ENCODE assay signal across 1 cellular context in genomic region chr22:37906364-37907008, GRCh38.
TF ChIP-seq lines count a peak whose summit lies in the region.

No MANE protein-coding gene starts in this region.

TF ChIP-seq in GM23338, 12 proteins besides CTCF, POLR2A, EP300 and RAD21 (continued from another document):
- TF ChIP-seq, protein P1, sequence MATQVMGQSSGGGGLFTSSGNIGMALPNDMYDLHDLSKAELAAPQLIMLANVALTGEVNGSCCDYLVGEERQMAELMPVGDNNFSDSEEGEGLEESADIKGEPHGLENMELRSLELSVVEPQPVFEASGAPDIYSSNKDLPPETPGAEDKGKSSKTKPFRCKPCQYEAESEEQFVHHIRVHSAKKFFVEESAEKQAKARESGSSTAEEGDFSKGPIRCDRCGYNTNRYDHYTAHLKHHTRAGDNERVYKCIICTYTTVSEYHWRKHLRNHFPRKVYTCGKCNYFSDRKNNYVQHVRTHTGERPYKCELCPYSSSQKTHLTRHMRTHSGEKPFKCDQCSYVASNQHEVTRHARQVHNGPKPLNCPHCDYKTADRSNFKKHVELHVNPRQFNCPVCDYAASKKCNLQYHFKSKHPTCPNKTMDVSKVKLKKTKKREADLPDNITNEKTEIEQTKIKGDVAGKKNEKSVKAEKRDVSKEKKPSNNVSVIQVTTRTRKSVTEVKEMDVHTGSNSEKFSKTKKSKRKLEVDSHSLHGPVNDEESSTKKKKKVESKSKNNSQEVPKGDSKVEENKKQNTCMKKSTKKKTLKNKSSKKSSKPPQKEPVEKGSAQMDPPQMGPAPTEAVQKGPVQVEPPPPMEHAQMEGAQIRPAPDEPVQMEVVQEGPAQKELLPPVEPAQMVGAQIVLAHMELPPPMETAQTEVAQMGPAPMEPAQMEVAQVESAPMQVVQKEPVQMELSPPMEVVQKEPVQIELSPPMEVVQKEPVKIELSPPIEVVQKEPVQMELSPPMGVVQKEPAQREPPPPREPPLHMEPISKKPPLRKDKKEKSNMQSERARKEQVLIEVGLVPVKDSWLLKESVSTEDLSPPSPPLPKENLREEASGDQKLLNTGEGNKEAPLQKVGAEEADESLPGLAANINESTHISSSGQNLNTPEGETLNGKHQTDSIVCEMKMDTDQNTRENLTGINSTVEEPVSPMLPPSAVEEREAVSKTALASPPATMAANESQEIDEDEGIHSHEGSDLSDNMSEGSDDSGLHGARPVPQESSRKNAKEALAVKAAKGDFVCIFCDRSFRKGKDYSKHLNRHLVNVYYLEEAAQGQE (IDR thresholded peaks at IDR 0.05; ENCODE audit: unreplicated experiment): no peak
- TF ChIP-seq JUNB (IDR thresholded peaks at IDR 0.05; ENCODE audit: unreplicated experiment) (no peak), ZNF462 (CRISPR knock-in tag; IDR thresholded peaks at IDR 0.05) (no peak), STAT1 (IDR thresholded peaks at IDR 0.05; ENCODE audit: unreplicated experiment) (no peak), EZH2 (IDR thresholded peaks at IDR 0.05; ENCODE audit: low read depth, unreplicated experiment) (no peak), ZNF114 (CRISPR knock-in tag; IDR thresholded peaks at IDR 0.05) (no peak)
